Comparison of ENCODE assay signal across 9 cellular contexts in genomic region chr5:55338810-55339243, GRCh38. TPM values are rescaled to one million over a fixed set of nuclear protein-coding genes. Genes with fewer than 3 reads are reported as not detected.
DNase-seq lines count a peak whose midpoint lies in the region; ATAC-seq and TF ChIP-seq lines count a peak whose summit lies in the region.
"Had no signal": no experiment of that assay in that cellular context is flagged by ENCODE, and none has a peak within 500 bp of the region (broad histone marks: within the 10 kb centered on the region; RNA-seq: fewer than 3 reads in every experiment).

No MANE protein-coding gene starts in this region.

- peak overlapping the region; percentile 78 for H3K27ac Mint-ChIP-seq in activated naive CD8-positive, alpha-beta T cell
- H3K27ac Mint-ChIP-seq in endodermal cell (no peak overlapping the region), nephron progenitor cell (no peak overlapping the region)

- in situ Hi-C loops in ACHN (cut with HindIII; ENCODE audit: low pct_ligation_motif_present, low pct_unique_long_range_greater_than_20kb, low sequenced_read_pairs), result no loop called here

- no peak for TF ChIP-seq CTCF in endodermal cell (conservative IDR thresholded peaks at IDR 0.05)
- TF ChIP-seq CTCF in nephron progenitor cell (IDR thresholded peaks at IDR 0.05), result no peak

- 73 to 92% methylated on average over 2 to 5 of the region's 5 CpGs for WGBS in endodermal cell (ENCODE audit: insufficient coverage in 1 of 2, insufficient read length in 1 of 2), 2 experiments

- no peaks in the 10 kb centered on the region for H3K9me3 ChIP-seq in endodermal cell (ENCODE audit: control insufficient read depth, low read length)

- no peaks in the 10 kb centered on the region for H3K4me1 ChIP-seq in endodermal cell (ENCODE audit: control insufficient read depth, insufficient read depth, low read length)

- H3K27ac ChIP-seq in endodermal cell (ENCODE audit: low read depth, low read length), result no peak overlapping the region
- H3K27ac ChIP-seq: dorsolateral prefrontal cortex had no signal

- ATAC-seq in HG03342 (IDR thresholded peaks at IDR 0.05; ENCODE audit: unreplicated experiment), result peak; percentile 48
- ATAC-seq in stimulated activated naive CD8-positive, alpha-beta T cell treated with anti-CD3 and anti-CD28 coated beads, Interleukin-15, Interleukin-2, amounts not matched to agents 100 U/mL and 50 U/mL, for 24 hours, result peak; percentile 91

- H3K36me3 Mint-ChIP-seq in activated naive CD8-positive, alpha-beta T cell, result no peaks in the 10 kb centered on the region
- H3K36me3 Mint-ChIP-seq in endodermal cell (ENCODE audit: low read depth), result peaks cover 41% of the 10 kb centered on the region
- H3K36me3 Mint-ChIP-seq in nephron progenitor cell (ENCODE audit: low read depth), result peaks cover 36% of the 10 kb centered on the region

- peaks cover 62% of the 10 kb centered on the region for H3K36me3 ChIP-seq in endodermal cell (ENCODE audit: control insufficient read depth, insufficient read depth, low read length)

- no peaks in the 10 kb centered on the region for H3K27me3 Mint-ChIP-seq in activated naive CD8-positive, alpha-beta T cell
- no peaks in the 10 kb centered on the region for H3K27me3 Mint-ChIP-seq in endodermal cell (ENCODE audit: insufficient read depth)
- no peaks in the 10 kb centered on the region for H3K27me3 Mint-ChIP-seq in nephron progenitor cell (ENCODE audit: low read depth, poor library complexity)

- H3K9ac ChIP-seq in endodermal cell (ENCODE audit: extremely low read depth, low read length, poor library complexity, severe bottlenecking), result no peak overlapping the region

- H3K4me1 Mint-ChIP-seq in activated naive CD8-positive, alpha-beta T cell (ENCODE audit: low read depth), result peaks cover 30% of the 10 kb centered on the region
- H3K4me1 Mint-ChIP-seq in endodermal cell (no peaks in the 10 kb centered on the region), nephron progenitor cell (no peaks in the 10 kb centered on the region)

- no peak overlapping the region for H3K4me3 ChIP-seq in endodermal cell (ENCODE audit: low read length)
- H3K4me3 ChIP-seq: dorsolateral prefrontal cortex had no signal

- H3K9me3 Mint-ChIP-seq in activated naive CD8-positive, alpha-beta T cell (ENCODE audit: low read depth), result no peaks in the 10 kb centered on the region
- H3K9me3 Mint-ChIP-seq in endodermal cell, result no peaks in the 10 kb centered on the region
- no peaks in the 10 kb centered on the region for H3K9me3 Mint-ChIP-seq in nephron progenitor cell

- peak; percentile 43 for DNase-seq in activated T-cell treated with anti-CD3 and anti-CD28 coated beads for 24 hours (ENCODE audit: low read depth)
- DNase-seq in activated T-cell treated with anti-CD3 and anti-CD28 coated beads, Interleukin-2, amount 50 U/mL, for 1 hour, result no peak
- peak; percentile 72 for DNase-seq in stimulated activated naive CD8-positive, alpha-beta T cell treated with anti-CD3 and anti-CD28 coated beads, Interleukin-15, Interleukin-2, amounts not matched to agents 100 U/mL and 50 U/mL, for 24 hours
- DNase-seq in endodermal cell, result no peak
- no peak for DNase-seq in nephron progenitor cell
- DNase-seq in ACHN, result no peak
- DNase-seq: dorsolateral prefrontal cortex had no signal

- no peaks in the 10 kb centered on the region for H3K27me3 ChIP-seq in endodermal cell (ENCODE audit: control insufficient read depth, insufficient read depth, low read length, poor library complexity, severe bottlenecking)
- H3K27me3 ChIP-seq: dorsolateral prefrontal cortex had no signal

- H3K4me3 Mint-ChIP-seq in activated naive CD8-positive, alpha-beta T cell, result peak overlapping the region; percentile 34
- H3K4me3 Mint-ChIP-seq in endodermal cell (no peak overlapping the region), nephron progenitor cell (no peak overlapping the region)

RNA-seq across cellular contexts. Expression of gene MTREX, which starts 31.0 kb away (rescaled TPM):
- 100 to 1,000 TPM in 1 of 2 donors, 10 to 100 TPM in 1; 91.0 to 106 TPM for total RNA-seq in endodermal cell
- polyA plus RNA-seq in endodermal cell (2013, experiment 1 of 2), result 68.1 TPM
- 55.4 TPM for polyA plus RNA-seq in endodermal cell (2013, experiment 2 of 2)

RNA-seq across cellular contexts. Expression of gene DHX29, which starts 31.3 kb away (rescaled TPM):
- 10 to 100 TPM; 27.9 to 29.0 TPM for total RNA-seq in endodermal cell
- polyA plus RNA-seq in endodermal cell (2013, experiment 1 of 2), result 21.2 TPM
- 22.4 TPM for polyA plus RNA-seq in endodermal cell (2013, experiment 2 of 2)

Comparison
In these comparisons a context has a peak if more than half of its experiments do, and no peak if none do; other contexts are left out.
1. DNase-seq: peak in activated T-cell treated with anti-CD3 and anti-CD28 coated beads for 24 hours (single experiment) and stimulated activated naive CD8-positive, alpha-beta T cell treated with anti-CD3 and anti-CD28 coated beads, Interleukin-15, Interleukin-2, amounts not matched to agents 100 U/mL and 50 U/mL, for 24 hours (single experiment); none in activated T-cell treated with anti-CD3 and anti-CD28 coated beads, Interleukin-2, amount 50 U/mL, for 1 hour (single experiment), endodermal cell (single experiment), nephron progenitor cell (single experiment) and ACHN (single experiment).